In genomic region chr22:42091446-42091764, GRCh38 we compare ENCODE assay signal across 1 cellular context.
TF ChIP-seq lines count a peak whose summit lies in the region.

No MANE protein-coding gene starts in this region.

TF ChIP-seq in K562, 482 proteins besides CTCF, POLR2A, EP300 and RAD21:
- peak in 1 of 2 experiments; percentile 68; a peak in 2 of 4 replicates for TF ChIP-seq KDM1A (IDR thresholded peaks at IDR 0.05)
- TF ChIP-seq MYC (IDR thresholded peaks at IDR 0.05; ENCODE audit: low read depth, low read length), result no peak
- TF ChIP-seq MYC (CRISPR knock-in tag; IDR thresholded peaks at IDR 0.05; ENCODE audit: borderline replicate concordance, low read depth), result no peak
- TF ChIP-seq RBM39 (optimal IDR thresholded peaks at IDR 0.05; ENCODE audit: low read depth, low read length), result no peak
- TF ChIP-seq NFYB (IDR thresholded peaks at IDR 0.05; ENCODE audit: extremely low read depth, insufficient read length), result no peak
- no peak for TF ChIP-seq XRCC4 (IDR thresholded peaks at IDR 0.05; ENCODE audit: extremely low read depth, insufficient read depth, insufficient read length)
- TF ChIP-seq CBX5 (IDR thresholded peaks at IDR 0.05; ENCODE audit: borderline replicate concordance, low read depth), result no peak
- 0 out of 2 replicates have a peak, but pooled peaks have one; percentile 11 for TF ChIP-seq SMAD4 (CRISPR knock-in tag; conservative IDR thresholded peaks at IDR 0.05)
- TF ChIP-seq ZNF224 (CRISPR knock-in tag; IDR thresholded peaks at IDR 0.05), result no peak
- no peak for TF ChIP-seq PTTG1 (tag; IDR thresholded peaks at IDR 0.05; ENCODE audit: low read depth)
- no peak for TF ChIP-seq MCM5 (IDR thresholded peaks at IDR 0.05; ENCODE audit: low read depth)
- no peak for TF ChIP-seq ZNF639 (CRISPR knock-in tag; conservative IDR thresholded peaks at IDR 0.05 in 1 of 2, IDR thresholded peaks at IDR 0.05 in 1 of 2)
- no peak for TF ChIP-seq ZNF133 (CRISPR knock-in tag; IDR thresholded peaks at IDR 0.05)
- TF ChIP-seq, protein P1, sequence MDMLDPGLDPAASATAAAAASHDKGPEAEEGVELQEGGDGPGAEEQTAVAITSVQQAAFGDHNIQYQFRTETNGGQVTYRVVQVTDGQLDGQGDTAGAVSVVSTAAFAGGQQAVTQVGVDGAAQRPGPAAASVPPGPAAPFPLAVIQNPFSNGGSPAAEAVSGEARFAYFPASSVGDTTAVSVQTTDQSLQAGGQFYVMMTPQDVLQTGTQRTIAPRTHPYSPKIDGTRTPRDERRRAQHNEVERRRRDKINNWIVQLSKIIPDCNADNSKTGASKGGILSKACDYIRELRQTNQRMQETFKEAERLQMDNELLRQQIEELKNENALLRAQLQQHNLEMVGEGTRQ (CRISPR knock-in tag; IDR thresholded peaks at IDR 0.05), result no peak
- no peak for TF ChIP-seq RHOXF2B (CRISPR knock-in tag; conservative IDR thresholded peaks at IDR 0.05)
- no peak for TF ChIP-seq RAD51 (IDR thresholded peaks at IDR 0.05; ENCODE audit: borderline replicate concordance, low read depth)
- peak; percentile 21; the same call in 1 of the 2 replicates for TF ChIP-seq NR2C1 (IDR thresholded peaks at IDR 0.05)
- TF ChIP-seq NR2C1 (tag; IDR thresholded peaks at IDR 0.05), result no peak
- TF ChIP-seq PTRF (tag; IDR thresholded peaks at IDR 0.05), result no peak
- TF ChIP-seq ZNF79 (CRISPR knock-in tag; IDR thresholded peaks at IDR 0.05; ENCODE audit: low read depth), result no peak
- no peak for TF ChIP-seq SIN3B (IDR thresholded peaks at IDR 0.05; ENCODE audit: low read depth)
- 0 out of 2 replicates have a peak, but pooled peaks have one; percentile 22 for TF ChIP-seq ZNF263 (CRISPR knock-in tag; IDR thresholded peaks at IDR 0.05; ENCODE audit: borderline replicate concordance)
- peak; percentile 68 for TF ChIP-seq BCOR (IDR thresholded peaks at IDR 0.05)
- no peak for TF ChIP-seq ZNF830 (CRISPR knock-in tag; IDR thresholded peaks at IDR 0.05)
- TF ChIP-seq ZNF280B (CRISPR knock-in tag; IDR thresholded peaks at IDR 0.05), result no peak
- no peak for TF ChIP-seq TCF7 (IDR thresholded peaks at IDR 0.05; ENCODE audit: borderline replicate concordance)
- TF ChIP-seq ZFP36 (IDR thresholded peaks at IDR 0.05; ENCODE audit: low read depth, low read length, partially characterized antibody), result no peak
- TF ChIP-seq, protein P2, sequence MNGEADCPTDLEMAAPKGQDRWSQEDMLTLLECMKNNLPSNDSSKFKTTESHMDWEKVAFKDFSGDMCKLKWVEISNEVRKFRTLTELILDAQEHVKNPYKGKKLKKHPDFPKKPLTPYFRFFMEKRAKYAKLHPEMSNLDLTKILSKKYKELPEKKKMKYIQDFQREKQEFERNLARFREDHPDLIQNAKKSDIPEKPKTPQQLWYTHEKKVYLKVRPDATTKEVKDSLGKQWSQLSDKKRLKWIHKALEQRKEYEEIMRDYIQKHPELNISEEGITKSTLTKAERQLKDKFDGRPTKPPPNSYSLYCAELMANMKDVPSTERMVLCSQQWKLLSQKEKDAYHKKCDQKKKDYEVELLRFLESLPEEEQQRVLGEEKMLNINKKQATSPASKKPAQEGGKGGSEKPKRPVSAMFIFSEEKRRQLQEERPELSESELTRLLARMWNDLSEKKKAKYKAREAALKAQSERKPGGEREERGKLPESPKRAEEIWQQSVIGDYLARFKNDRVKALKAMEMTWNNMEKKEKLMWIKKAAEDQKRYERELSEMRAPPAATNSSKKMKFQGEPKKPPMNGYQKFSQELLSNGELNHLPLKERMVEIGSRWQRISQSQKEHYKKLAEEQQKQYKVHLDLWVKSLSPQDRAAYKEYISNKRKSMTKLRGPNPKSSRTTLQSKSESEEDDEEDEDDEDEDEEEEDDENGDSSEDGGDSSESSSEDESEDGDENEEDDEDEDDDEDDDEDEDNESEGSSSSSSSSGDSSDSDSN (IDR thresholded peaks at IDR 0.05; ENCODE audit: borderline replicate concordance in 1 of 2, low read depth in 2 of 2, low read length in 2 of 2), result no peak
- TF ChIP-seq MNT (conservative IDR thresholded peaks at IDR 0.05), result no peak
- TF ChIP-seq, protein P3, sequence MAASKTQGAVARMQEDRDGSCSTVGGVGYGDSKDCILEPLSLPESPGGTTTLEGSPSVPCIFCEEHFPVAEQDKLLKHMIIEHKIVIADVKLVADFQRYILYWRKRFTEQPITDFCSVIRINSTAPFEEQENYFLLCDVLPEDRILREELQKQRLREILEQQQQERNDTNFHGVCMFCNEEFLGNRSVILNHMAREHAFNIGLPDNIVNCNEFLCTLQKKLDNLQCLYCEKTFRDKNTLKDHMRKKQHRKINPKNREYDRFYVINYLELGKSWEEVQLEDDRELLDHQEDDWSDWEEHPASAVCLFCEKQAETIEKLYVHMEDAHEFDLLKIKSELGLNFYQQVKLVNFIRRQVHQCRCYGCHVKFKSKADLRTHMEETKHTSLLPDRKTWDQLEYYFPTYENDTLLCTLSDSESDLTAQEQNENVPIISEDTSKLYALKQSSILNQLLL (CRISPR knock-in tag; IDR thresholded peaks at IDR 0.05; ENCODE audit: borderline replicate concordance), result no peak
- TF ChIP-seq CBFA2T3 (IDR thresholded peaks at IDR 0.05), result no peak
- peak in 1 of 2 experiments; percentile 37; a peak in 2 of 4 replicates for TF ChIP-seq FOXA3 (CRISPR knock-in tag; conservative IDR thresholded peaks at IDR 0.05 in 1 of 2, IDR thresholded peaks at IDR 0.05 in 1 of 2)
- TF ChIP-seq RBM25 (IDR thresholded peaks at IDR 0.05; ENCODE audit: low read depth, low read length, severe bottlenecking), result peak; percentile 93
- 0 out of 4 replicates have a peak, but pooled peaks of 1 of the 2 experiments have one; percentile 18 for TF ChIP-seq RCOR1 (IDR thresholded peaks at IDR 0.05; ENCODE audit: borderline replicate concordance in 1 of 2, low read depth in 2 of 2, low read length in 2 of 2)
- TF ChIP-seq CBX3 (IDR thresholded peaks at IDR 0.05; ENCODE audit: borderline replicate concordance in 1 of 2, low read length in 2 of 2), result peak in 1 of 2 experiments; percentile 19; a peak in 1 of 3 replicates
- TF ChIP-seq TAF9B (IDR thresholded peaks at IDR 0.05; ENCODE audit: partially characterized antibody), result no peak
